14 cellular contexts compared by ENCODE assay signal in the genomic region with DNA sequence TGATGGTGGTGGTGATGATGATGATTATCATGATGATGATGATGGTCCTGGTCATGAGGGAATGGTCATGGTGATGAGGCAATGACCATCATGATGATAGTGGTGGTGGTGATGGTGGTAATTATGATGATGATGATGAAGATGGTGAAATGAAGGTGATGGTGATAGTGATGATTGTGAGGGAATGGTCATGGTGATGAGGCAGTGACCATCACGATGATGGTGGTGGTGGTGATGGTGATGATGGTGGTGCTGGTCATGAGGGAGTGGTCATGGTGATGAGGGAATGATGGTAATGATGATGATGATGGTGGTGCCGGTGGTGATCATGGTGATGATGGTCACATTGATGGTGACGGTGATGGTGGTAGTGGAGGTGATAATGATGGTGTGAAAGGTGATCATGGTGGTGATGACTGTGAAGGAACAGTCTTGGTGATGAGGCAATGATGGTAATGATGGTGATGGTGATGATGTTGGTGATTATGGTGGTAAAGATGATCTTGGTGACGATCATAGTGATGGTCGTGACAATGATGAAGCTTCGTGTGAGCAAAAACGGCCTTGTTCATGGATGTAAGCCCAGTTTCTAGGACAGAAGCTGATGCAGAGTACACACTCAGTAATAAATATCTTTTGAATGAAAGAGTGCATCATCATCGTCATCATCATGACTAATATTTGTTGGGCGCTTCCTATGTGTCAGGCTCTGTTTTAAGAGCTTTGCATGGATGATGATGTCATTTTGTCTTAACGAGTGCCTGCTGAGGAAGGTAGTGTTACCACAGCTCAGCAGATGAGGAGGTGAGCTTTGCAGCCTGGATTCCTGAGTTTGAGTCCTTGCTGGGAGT. TPM values are rescaled to one million over a fixed set of nuclear protein-coding genes. Genes with fewer than 3 reads are reported as not detected.
A peak's percentile ranks its signal among the peaks of the same experiment; 100 is the strongest.
DNase-seq lines count a peak whose midpoint lies in the region; ATAC-seq, FAIRE-seq and TF ChIP-seq lines count a peak whose summit lies in the region.
"Had no signal": no experiment of that assay in that cellular context is flagged by ENCODE, and none has a peak within 500 bp of the region (broad histone marks: within the 10 kb centered on the region; RNA-seq: fewer than 3 reads in every experiment).

No MANE protein-coding gene starts in this region.

- DNase-seq in DMS53 (lab: John Stamatoyannopoulos, UW) (peak; percentile 89), HTR-8/SVneo (ENCODE audit: insufficient read length, low spot score) (no peak), astrocyte of the spinal cord (ENCODE audit: low read depth, low spot score) (peak; percentile 75), mesenchymal stem cell (peak; percentile 73), HAP-1 (ENCODE audit: low spot score in 2 of 2) (no peak)
- DNase-seq in effector CD8-positive, alpha-beta T cell (lab: John Stamatoyannopoulos, UW), result no peak
- no peak for DNase-seq in activated CD4-positive, alpha-beta T cell treated with anti-CD3 and anti-CD28 coated beads for 48 hours
- DNase-seq: activated naive CD4-positive, alpha-beta T cell treated with anti-CD3 and anti-CD28 coated beads, Interleukin-2, amount 50 U/mL, for 16 hours; DMS79; KG1; NCI-H446; SK-N-SH had no signal

- H3K27ac ChIP-seq in mesenchymal stem cell (ENCODE audit: low read length, poor library complexity, severe bottlenecking), result no peak overlapping the region
- H3K27ac ChIP-seq: vagina had no signal

- H2BK15ac ChIP-seq in mesenchymal stem cell (ENCODE audit: low read depth, poor library complexity, severe bottlenecking), result no peak overlapping the region

- H3K4me1 ChIP-seq in mesenchymal stem cell (ENCODE audit: control insufficient read depth, insufficient read depth, low read depth, low read length) (peaks cover 6% of the 10 kb centered on the region), HAP-1 (peaks cover 3% of the 10 kb centered on the region; the same call in 1 of the 2 replicates)

- no peak overlapping the region for H3K4me2 ChIP-seq in mesenchymal stem cell (ENCODE audit: low read length, poor library complexity, severe bottlenecking)
- H3K4me2 ChIP-seq: SK-N-SH had no signal

- H2AFZ ChIP-seq in mesenchymal stem cell (ENCODE audit: low read depth, low read length), result no peak overlapping the region

- no peak overlapping the region for H4K91ac ChIP-seq in mesenchymal stem cell (ENCODE audit: low read length)

- no peaks in the 10 kb centered on the region for H3K79me1 ChIP-seq in mesenchymal stem cell (replicated peaks; ENCODE audit: low read length, poor library complexity, severe bottlenecking)

- H3K18ac ChIP-seq in mesenchymal stem cell (ENCODE audit: low read depth in 1 of 2, low read length in 2 of 2), result no peak overlapping the region

- H3K23ac ChIP-seq in mesenchymal stem cell (ENCODE audit: low read length in 2 of 2), result no peak overlapping the region

- in situ Hi-C loops in astrocyte of the spinal cord (cut with HindIII; ENCODE audit: low sequenced_read_pairs) (no loop called here), HAP-1 (cut with MboI; ENCODE audit: low sequenced_read_pairs) (loop anchor here (5.0 kb wide), 1 partner anchor 108 kb away; no protein-coding TSS in a partner anchor)

- WGBS in mesenchymal stem cell, result 69% methylated on average over 10 of the region's 10 CpGs

- H3K27me3 ChIP-seq in mesenchymal stem cell (ENCODE audit: control insufficient read depth in 1 of 2, insufficient read depth in 1 of 2, low read length in 2 of 2) (no peaks in the 10 kb centered on the region), HAP-1 (ENCODE audit: low read depth) (no peaks in the 10 kb centered on the region)
- H3K27me3 ChIP-seq: vagina had no signal

- no peak overlapping the region for H3K4me3 ChIP-seq in astrocyte of the spinal cord (ENCODE audit: low read depth, low read length)
- no peak overlapping the region for H3K4me3 ChIP-seq in mesenchymal stem cell (ENCODE audit: insufficient read depth in 1 of 2, low read depth in 1 of 2, low read length in 2 of 2)
- no peak overlapping the region for H3K4me3 ChIP-seq in HAP-1
- H3K4me3 ChIP-seq: vagina had no signal

- H2BK120ac ChIP-seq in mesenchymal stem cell (ENCODE audit: low read depth, low read length), result no peak overlapping the region

- TF ChIP-seq CTCF in astrocyte of the spinal cord (IDR thresholded peaks at IDR 0.05; ENCODE audit: low read depth, low read length), result no peak

- H3K36me3 ChIP-seq in mesenchymal stem cell (ENCODE audit: control insufficient read depth in 1 of 2, insufficient read depth in 2 of 2, low read depth in 1 of 2, low read length in 2 of 2) (peaks cover 14 to 18% of the 10 kb centered on the region in 2 experiments), HAP-1 (replicated peaks) (no peaks in the 10 kb centered on the region)

- H2BK5ac ChIP-seq in mesenchymal stem cell (ENCODE audit: low read depth, low read length, poor library complexity, severe bottlenecking), result no peak overlapping the region

- no peak overlapping the region for H2BK12ac ChIP-seq in mesenchymal stem cell (ENCODE audit: low read length in 2 of 2)

- H3K9ac ChIP-seq in mesenchymal stem cell (ENCODE audit: low read length), result peak overlapping the region; percentile 12
- H3K9ac ChIP-seq: SK-N-SH had no signal

- ATAC-seq in GM21447 (IDR thresholded peaks at IDR 0.05; ENCODE audit: unreplicated experiment), result no peak

- H3K14ac ChIP-seq in mesenchymal stem cell (ENCODE audit: low read length in 2 of 2), result no peak overlapping the region

- no peaks in the 10 kb centered on the region for H3K9me3 ChIP-seq in mesenchymal stem cell (ENCODE audit: control insufficient read depth, low read length)
- H3K9me3 ChIP-seq in HAP-1, result no peaks in the 10 kb centered on the region
- H3K9me3 ChIP-seq: SK-N-SH, vagina had no signal

- H2AK5ac ChIP-seq in mesenchymal stem cell (ENCODE audit: low read length, severe bottlenecking), result no peak overlapping the region

- peak; percentile 99 for FAIRE-seq in HTR-8/SVneo (lab: Jason Lieb, UNC)

- no peak overlapping the region for H3K4ac ChIP-seq in mesenchymal stem cell (ENCODE audit: low read depth in 1 of 2, low read length in 2 of 2)

- H4K8ac ChIP-seq in mesenchymal stem cell (ENCODE audit: low read length), result no peak overlapping the region

RNA-seq across cellular contexts. Expression of gene SBK2, which starts 17.2 kb away (rescaled TPM):
- polyA plus RNA-seq in mesenchymal stem cell (2013, experiment 1 of 2), result not detected
- not detected for polyA plus RNA-seq in mesenchymal stem cell (2013, experiment 2 of 2)

RNA-seq across cellular contexts. Expression of gene SBK3, which starts 25.7 kb away (rescaled TPM):
- polyA plus RNA-seq in mesenchymal stem cell (2013, experiment 1 of 2), result not detected
- polyA plus RNA-seq in mesenchymal stem cell (2013, experiment 2 of 2), result not detected

RNA-seq across cellular contexts. Expression of gene SSC5D, which starts 31.4 kb away (rescaled TPM):
- polyA plus RNA-seq in mesenchymal stem cell (2013, experiment 1 of 2), result 29.2 TPM
- polyA plus RNA-seq in mesenchymal stem cell (2013, experiment 2 of 2), result 27.1 TPM

RNA-seq across cellular contexts. Expression of gene NAT14, which starts 34.7 kb away (rescaled TPM):
- polyA plus RNA-seq in mesenchymal stem cell (2013, experiment 1 of 2), result 106 TPM
- polyA plus RNA-seq in mesenchymal stem cell (2013, experiment 2 of 2), result 108 TPM

RNA-seq across cellular contexts. Expression of gene ZNF628, which starts 43.3 kb away (rescaled TPM):
- 7.0 TPM for polyA plus RNA-seq in mesenchymal stem cell (2013, experiment 1 of 2)
- polyA plus RNA-seq in mesenchymal stem cell (2013, experiment 2 of 2), result 6.6 TPM

Comparison
In these comparisons a context has a peak if more than half of its experiments do, and no peak if none do; other contexts are left out.
1. DNase-seq: peak in DMS53 (single experiment), astrocyte of the spinal cord (single experiment) and mesenchymal stem cell (single experiment); none in HTR-8/SVneo (single experiment), HAP-1 (0 of 2), effector CD8-positive, alpha-beta T cell (single experiment) and activated CD4-positive, alpha-beta T cell treated with anti-CD3 and anti-CD28 coated beads for 48 hours (single experiment).